Comparison of ENCODE assay signal across 11 cellular contexts in genomic region chr20:23152308-23152892, GRCh38.
DNase-seq lines count a peak whose midpoint lies in the region; ATAC-seq, FAIRE-seq and TF ChIP-seq lines count a peak whose summit lies in the region.
"Had no signal": no experiment of that assay in that cellular context is flagged by ENCODE, and none has a peak within 500 bp of the region (broad histone marks: within the 10 kb centered on the region; RNA-seq: fewer than 3 reads in every experiment).

No MANE protein-coding gene starts in this region.

- FAIRE-seq in GM12878 (lab: Jason Lieb, UNC): no peak
- FAIRE-seq: GM19239 had no signal

- H2AFZ ChIP-seq in GM12878 (ENCODE audit: control insufficient read depth, low read depth, low read length): peak overlapping the region; percentile 64

- no peak for TF ChIP-seq POLR2A in GM12878 (IDR thresholded peaks at IDR 0.05; ENCODE audit: low read depth, low read length)
- no peak for TF ChIP-seq POLR2A in thyroid gland (IDR thresholded peaks at IDR 0.05)

- no peak overlapping the region for H3K9ac ChIP-seq in GM12878 (ENCODE audit: control insufficient read depth, insufficient read depth, low read length)

- no peaks in the 10 kb centered on the region for H3K27me3 ChIP-seq in GM12878 (replicated peaks in 1 of 2; ENCODE audit: control insufficient read depth in 2 of 2, insufficient read depth in 2 of 2, low read length in 1 of 2)
- H3K27me3 ChIP-seq in thyroid gland: no peaks in the 10 kb centered on the region

- DNase-seq in DMS53 (lab: John Stamatoyannopoulos, UW): peak; percentile 54
- DNase-seq in DMS53 treated with DMSO at 0.1 percent for 48 hours (lab: John Stamatoyannopoulos, UW; ENCODE audit: unreplicated experiment): no peak
- no peak for DNase-seq in GM12878 (ENCODE audit: low read depth, low spot score)
- DNase-seq in left kidney (ENCODE audit: low read depth, low spot score): peak; percentile 63
- peak; percentile 29 to 32 for DNase-seq in thyroid gland
- DNase-seq in stimulated activated naive CD8-positive, alpha-beta T cell treated with anti-CD3 and anti-CD28 coated beads, Interleukin-15, Interleukin-2, amounts not matched to agents 100 U/mL and 50 U/mL, for 24 hours: no peak
- no peak for DNase-seq in NCI-H1930 (lab: John Stamatoyannopoulos, UW)
- DNase-seq: foreskin melanocyte had no signal

- RAD21 ChIA-PET in GM12878 (lab: Charles Lee; ENCODE audit: unreplicated experiment): interaction anchor here (0.9 to 1.1 kb wide), 3 partner anchors 31 to 43 kb away, joined by 3 read pairs; no protein-coding TSS in a partner anchor

- BruUV-seq in GM12878 (replicated peaks; lab: Mats Ljungman, UMichigan): no TSS peak

- H3K27ac ChIP-seq in GM12878 (ENCODE audit: control insufficient read depth, insufficient read depth) (no peak overlapping the region), thyroid gland (peak overlapping the region in 2 of 3 donors; percentile 21 to 65)
- H3K27ac ChIP-seq: 22Rv1 had no signal

- H3K4me2 ChIP-seq in GM12878 (ENCODE audit: control insufficient read depth, insufficient read depth): no peak overlapping the region

- TF ChIP-seq RAD21 in GM12878 (IDR thresholded peaks at IDR 0.05; ENCODE audit: insufficient read depth, low read depth, low read length): no peak

- 23% methylated on average over 9 of the region's 9 CpGs for WGBS in GM12878 (ENCODE audit: insufficient coverage, insufficient replicate concordance, low lambda C conversion rate, missing lambda C conversion rate)
- 38 to 40% methylated on average over 9 of the region's 9 CpGs for WGBS in thyroid gland, 2 donors

- H3K79me2 ChIP-seq in GM12878 (ENCODE audit: control insufficient read depth, insufficient read depth, low read length): no peaks in the 10 kb centered on the region

- intact Hi-C loops in GM12878 (cut with micrococcal nuclease; ENCODE audit: unreplicated experiment): no loop called here
- intact Hi-C loops in thyroid gland (cut with DNase I): no loop called here

- no peak overlapping the region for H3K4me3 ChIP-seq in GM12878
- H3K4me3 ChIP-seq in thyroid gland (replicated peaks in 1 of 3): no peak overlapping the region

- POLR2A ChIA-PET in GM12878 (lab: Charles Lee): no interaction called here

- SMC1A ChIA-PET in GM12878 (lab: Charles Lee; ENCODE audit: uncharacterized antibody, unreplicated experiment): interaction anchor here (0.6 to 1.5 kb wide), 6 partner anchors 11 to 71 kb away, joined by 3 to 6 read pairs (median 3); partner anchors contain the start of gene CD93

- H3K4me1 ChIP-seq in GM12878 (ENCODE audit: control insufficient read depth, insufficient read depth, low read length) (peaks cover 18% of the 10 kb centered on the region), thyroid gland (peaks cover 0 to 26% of the 10 kb centered on the region in 2 donors)

- no peaks in the 10 kb centered on the region for H3K9me3 ChIP-seq in GM12878 (replicated peaks; ENCODE audit: control insufficient read depth, insufficient read depth, low read length)
- H3K9me3 ChIP-seq in thyroid gland: no peaks in the 10 kb centered on the region

- H3K36me3 ChIP-seq in GM12878 (ENCODE audit: control insufficient read depth in 2 of 2, insufficient read depth in 2 of 2, low read length in 1 of 2) (no peaks in the 10 kb centered on the region), thyroid gland (no peaks in the 10 kb centered on the region)

- no peak for TF ChIP-seq EP300 in GM12878 (IDR thresholded peaks at IDR 0.05; ENCODE audit: borderline replicate concordance in 1 of 2, control insufficient read depth in 1 of 2, low read depth in 2 of 2, low read length in 2 of 2)

- CTCF ChIA-PET in GM12878 (lab: Yijun Ruan, JAX): interaction anchor here (1.7 kb wide), 2 partner anchors 9 to 47 kb away, joined by 4 to 6 read pairs; no protein-coding TSS in a partner anchor

- TF ChIP-seq CTCF in GM12878 (IDR thresholded peaks at IDR 0.05 in 2 of 3, conservative IDR thresholded peaks at IDR 0.05 in 1 of 3; ENCODE audit: control insufficient read depth in 2 of 3, extremely low read depth in 1 of 3, insufficient read depth in 1 of 3, low read depth in 3 of 3, low read length in 3 of 3): no peak
- no peak for TF ChIP-seq CTCF in thyroid gland (IDR thresholded peaks at IDR 0.05)

- in situ Hi-C loops in GM12878 (cut with MboI): loop anchor here (5.0 kb wide), 1 partner anchor 35 kb away; no protein-coding TSS in a partner anchor

- ATAC-seq in GM12878 (peak; percentile 17), GM21515 (IDR thresholded peaks at IDR 0.05; ENCODE audit: unreplicated experiment) (no peak)
- no peak for ATAC-seq in stimulated activated naive CD8-positive, alpha-beta T cell treated with anti-CD3 and anti-CD28 coated beads, Interleukin-15, Interleukin-2, amounts not matched to agents 100 U/mL and 50 U/mL, for 24 hours

- H4K20me1 ChIP-seq in GM12878 (ENCODE audit: control insufficient read depth, insufficient read depth): no peaks in the 10 kb centered on the region

TF ChIP-seq in GM12878, 131 proteins besides CTCF, POLR2A, EP300 and RAD21 (continues in another document):
- TF ChIP-seq BRCA1 (IDR thresholded peaks at IDR 0.05; ENCODE audit: low read depth, low read length): no peak
- TF ChIP-seq, protein P1, sequence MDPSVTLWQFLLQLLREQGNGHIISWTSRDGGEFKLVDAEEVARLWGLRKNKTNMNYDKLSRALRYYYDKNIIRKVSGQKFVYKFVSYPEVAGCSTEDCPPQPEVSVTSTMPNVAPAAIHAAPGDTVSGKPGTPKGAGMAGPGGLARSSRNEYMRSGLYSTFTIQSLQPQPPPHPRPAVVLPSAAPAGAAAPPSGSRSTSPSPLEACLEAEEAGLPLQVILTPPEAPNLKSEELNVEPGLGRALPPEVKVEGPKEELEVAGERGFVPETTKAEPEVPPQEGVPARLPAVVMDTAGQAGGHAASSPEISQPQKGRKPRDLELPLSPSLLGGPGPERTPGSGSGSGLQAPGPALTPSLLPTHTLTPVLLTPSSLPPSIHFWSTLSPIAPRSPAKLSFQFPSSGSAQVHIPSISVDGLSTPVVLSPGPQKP (IDR thresholded peaks at IDR 0.05; ENCODE audit: low read depth, low read length): no peak
- no peak for TF ChIP-seq NFYA (IDR thresholded peaks at IDR 0.05; ENCODE audit: borderline replicate concordance, low read depth, low read length)
- TF ChIP-seq, protein P2, sequence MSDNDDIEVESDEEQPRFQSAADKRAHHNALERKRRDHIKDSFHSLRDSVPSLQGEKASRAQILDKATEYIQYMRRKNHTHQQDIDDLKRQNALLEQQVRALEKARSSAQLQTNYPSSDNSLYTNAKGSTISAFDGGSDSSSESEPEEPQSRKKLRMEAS (IDR thresholded peaks at IDR 0.05; ENCODE audit: low read depth, low read length): no peak
- no peak for TF ChIP-seq TCF3 (IDR thresholded peaks at IDR 0.05; ENCODE audit: borderline replicate concordance, insufficient read depth, low read depth, low read length)
- no peak for TF ChIP-seq YBX1 (IDR thresholded peaks at IDR 0.05)
- TF ChIP-seq NFXL1 (IDR thresholded peaks at IDR 0.05; ENCODE audit: borderline replicate concordance): no peak
- TF ChIP-seq, protein P3, sequence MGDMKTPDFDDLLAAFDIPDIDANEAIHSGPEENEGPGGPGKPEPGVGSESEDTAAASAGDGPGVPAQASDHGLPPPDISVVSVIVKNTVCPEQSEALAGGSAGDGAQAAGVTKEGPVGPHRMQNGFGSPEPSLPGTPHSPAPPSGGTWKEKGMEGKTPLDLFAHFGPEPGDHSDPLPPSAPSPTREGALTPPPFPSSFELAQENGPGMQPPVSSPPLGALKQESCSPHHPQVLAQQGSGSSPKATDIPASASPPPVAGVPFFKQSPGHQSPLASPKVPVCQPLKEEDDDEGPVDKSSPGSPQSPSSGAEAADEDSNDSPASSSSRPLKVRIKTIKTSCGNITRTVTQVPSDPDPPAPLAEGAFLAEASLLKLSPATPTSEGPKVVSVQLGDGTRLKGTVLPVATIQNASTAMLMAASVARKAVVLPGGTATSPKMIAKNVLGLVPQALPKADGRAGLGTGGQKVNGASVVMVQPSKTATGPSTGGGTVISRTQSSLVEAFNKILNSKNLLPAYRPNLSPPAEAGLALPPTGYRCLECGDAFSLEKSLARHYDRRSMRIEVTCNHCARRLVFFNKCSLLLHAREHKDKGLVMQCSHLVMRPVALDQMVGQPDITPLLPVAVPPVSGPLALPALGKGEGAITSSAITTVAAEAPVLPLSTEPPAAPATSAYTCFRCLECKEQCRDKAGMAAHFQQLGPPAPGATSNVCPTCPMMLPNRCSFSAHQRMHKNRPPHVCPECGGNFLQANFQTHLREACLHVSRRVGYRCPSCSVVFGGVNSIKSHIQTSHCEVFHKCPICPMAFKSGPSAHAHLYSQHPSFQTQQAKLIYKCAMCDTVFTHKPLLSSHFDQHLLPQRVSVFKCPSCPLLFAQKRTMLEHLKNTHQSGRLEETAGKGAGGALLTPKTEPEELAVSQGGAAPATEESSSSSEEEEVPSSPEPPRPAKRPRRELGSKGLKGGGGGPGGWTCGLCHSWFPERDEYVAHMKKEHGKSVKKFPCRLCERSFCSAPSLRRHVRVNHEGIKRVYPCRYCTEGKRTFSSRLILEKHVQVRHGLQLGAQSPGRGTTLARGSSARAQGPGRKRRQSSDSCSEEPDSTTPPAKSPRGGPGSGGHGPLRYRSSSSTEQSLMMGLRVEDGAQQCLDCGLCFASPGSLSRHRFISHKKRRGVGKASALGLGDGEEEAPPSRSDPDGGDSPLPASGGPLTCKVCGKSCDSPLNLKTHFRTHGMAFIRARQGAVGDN (IDR thresholded peaks at IDR 0.05): peak; percentile 23; the same call in 1 of the 2 replicates
- TF ChIP-seq RBBP5 (conservative IDR thresholded peaks at IDR 0.05): no peak
- no peak for TF ChIP-seq USF1 (IDR thresholded peaks at IDR 0.05; ENCODE audit: borderline replicate concordance, extremely low read length, insufficient read depth, low read depth, low read length)
- TF ChIP-seq, protein P4, sequence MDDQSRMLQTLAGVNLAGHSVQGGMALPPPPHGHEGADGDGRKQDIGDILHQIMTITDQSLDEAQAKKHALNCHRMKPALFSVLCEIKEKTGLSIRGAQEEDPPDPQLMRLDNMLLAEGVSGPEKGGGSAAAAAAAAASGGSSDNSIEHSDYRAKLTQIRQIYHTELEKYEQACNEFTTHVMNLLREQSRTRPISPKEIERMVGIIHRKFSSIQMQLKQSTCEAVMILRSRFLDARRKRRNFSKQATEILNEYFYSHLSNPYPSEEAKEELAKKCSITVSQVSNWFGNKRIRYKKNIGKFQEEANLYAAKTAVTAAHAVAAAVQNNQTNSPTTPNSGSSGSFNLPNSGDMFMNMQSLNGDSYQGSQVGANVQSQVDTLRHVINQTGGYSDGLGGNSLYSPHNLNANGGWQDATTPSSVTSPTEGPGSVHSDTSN (IDR thresholded peaks at IDR 0.05; ENCODE audit: insufficient replicate concordance, low read depth, low read length): no peak
- TF ChIP-seq CEBPB (IDR thresholded peaks at IDR 0.05; ENCODE audit: borderline replicate concordance in 1 of 2, low read depth in 2 of 2, low read length in 2 of 2): no peak

Comparison
In these comparisons a context has a peak if more than half of its experiments do, and no peak if none do; other contexts are left out.
1. DNase-seq: peak in DMS53 (single experiment), left kidney (single experiment) and thyroid gland (2 of 2); none in DMS53 treated with DMSO at 0.1 percent for 48 hours (single experiment), GM12878 (single experiment), stimulated activated naive CD8-positive, alpha-beta T cell treated with anti-CD3 and anti-CD28 coated beads, Interleukin-15, Interleukin-2, amounts not matched to agents 100 U/mL and 50 U/mL, for 24 hours (single experiment) and NCI-H1930 (0 of 2).